ENCODE assay signal across 16 cellular contexts in the genomic region with DNA sequence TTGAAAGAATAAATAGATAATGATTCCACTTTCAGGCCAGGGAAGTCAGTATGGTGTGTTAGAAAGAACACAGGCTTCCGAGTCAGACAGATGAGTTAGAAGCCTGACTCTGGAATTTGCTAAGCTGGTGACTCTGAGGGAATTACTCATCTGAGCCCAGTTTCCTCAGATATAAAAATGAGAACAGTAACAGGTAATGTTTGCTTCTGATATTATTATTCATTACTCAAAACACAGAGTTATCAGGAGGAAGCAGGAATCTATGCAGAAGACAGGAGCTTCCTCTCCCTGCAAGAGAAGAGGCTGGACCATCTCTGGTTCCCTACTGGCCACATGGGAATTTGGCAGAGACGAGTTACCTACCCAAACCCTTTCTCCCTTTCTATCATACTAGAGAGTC.
A peak's percentile ranks its signal among the peaks of the same experiment; 100 is the strongest.
DNase-seq lines count a peak whose midpoint lies in the region; ATAC-seq and TF ChIP-seq lines count a peak whose summit lies in the region.
"Had no signal": no experiment of that assay in that cellular context is flagged by ENCODE, and none has a peak within 500 bp of the region (broad histone marks: within the 10 kb centered on the region; RNA-seq: fewer than 3 reads in every experiment).

No MANE protein-coding gene starts in this region.

- H3K9ac ChIP-seq in GM23248: no peak overlapping the region

- no peaks in the 10 kb centered on the region for H3K27me3 Mint-ChIP-seq in activated CD8-positive, alpha-beta T cell treated with anti-CD3 and anti-CD28 coated beads, Interleukin-2, amount 10 ng/mL, durations not matched to agents 7 days and 5 days (ENCODE audit: low read depth)
- H3K27me3 Mint-ChIP-seq: B cell; CD4-positive, alpha-beta T cell had no signal

- TF ChIP-seq CTCF in epithelial cell of esophagus (IDR thresholded peaks at IDR 0.05; ENCODE audit: insufficient read depth, low read depth, low read length, missing control alignments): no peak

- H3K9me2 ChIP-seq in GM23248 (ENCODE audit: insufficient read depth): no peaks in the 10 kb centered on the region

- H3K36me3 ChIP-seq in GM23248 (ENCODE audit: low read depth): 0 out of 2 replicates have a peak, but pooled peaks cover 4% of the 10 kb centered on the region
- H3K36me3 ChIP-seq: HAP-1 had no signal

- no peaks in the 10 kb centered on the region for H3K4me1 Mint-ChIP-seq in activated CD8-positive, alpha-beta T cell treated with anti-CD3 and anti-CD28 coated beads, Interleukin-2, amount 10 ng/mL, durations not matched to agents 7 days and 5 days (ENCODE audit: low read depth)
- H3K4me1 Mint-ChIP-seq: B cell had no signal

- in situ Hi-C loops in GM23248 (cut with MboI): no loop called here

- no peak overlapping the region for H2AFZ ChIP-seq in GM23248

- H3K9me3 ChIP-seq in GM23248 (ENCODE audit: low read depth): no peaks in the 10 kb centered on the region
- H3K9me3 ChIP-seq: HAP-1 had no signal

- ATAC-seq in activated CD8-positive, alpha-beta T cell treated with anti-CD3 and anti-CD28 coated beads, Interleukin-2, amount 10 ng/mL, durations not matched to agents 7 days and 5 days: no peak

- H3K4me2 ChIP-seq in GM23248 (ENCODE audit: unreplicated experiment): no peak overlapping the region

- no peak overlapping the region for H3K27ac ChIP-seq in GM23248

- no peaks in the 10 kb centered on the region for H3K27me3 ChIP-seq in GM23248 (replicated peaks; ENCODE audit: insufficient read depth)

- no peaks in the 10 kb centered on the region for H4K20me1 ChIP-seq in GM23248 (ENCODE audit: insufficient read depth)

- whole genome bisulfite sequencing in GM23248 (ENCODE audit: low coverage in 1 of 2, low lambda C conversion rate in 2 of 2, missing lambda C conversion rate in 2 of 2), 2 experiments: 56 to 73% methylated on average over 2 of the region's 2 CpGs

- DNase-seq in GM23248 (peak; percentile 36), amniotic epithelial cell (ENCODE audit: low read depth) (peak; percentile 6), epithelial cell of esophagus (ENCODE audit: low read depth) (peak; percentile 18), kidney tubule cell (ENCODE audit: low spot score) (peak; percentile 42), NCI-H1930 (lab: John Stamatoyannopoulos, UW) (no peak), NCI-H1048 (lab: John Stamatoyannopoulos, UW) (no peak)
- no peak for DNase-seq in activated CD8-positive, alpha-beta T cell treated with anti-CD3 and anti-CD28 coated beads, Interleukin-2, amount 10 ng/mL, durations not matched to agents 7 days and 5 days
- no peak for DNase-seq in activated T-cell treated with anti-CD3 and anti-CD28 coated beads, Interleukin-2, amount 50 U/mL, for 1 hour
- DNase-seq: C1 segment of cervical spinal cord; Calu3; CD4-positive, alpha-beta T cell; DMS79; EL; GDM1 had no signal

- H3K79me2 ChIP-seq in GM23248 (ENCODE audit: insufficient read depth): no peaks in the 10 kb centered on the region

- H3K4me3 ChIP-seq in GM23248 (no peak overlapping the region), epithelial cell of esophagus (ENCODE audit: low read length) (no peak overlapping the region)
- H3K4me3 ChIP-seq: HAP-1 had no signal

- CTCF ChIA-PET in activated CD8-positive, alpha-beta T cell treated with anti-CD3 and anti-CD28 coated beads, Interleukin-2, amount 10 ng/mL, durations not matched to agents 7 days and 5 days (lab: Charles Lee): no interaction called here

- H3K9me3 Mint-ChIP-seq in activated CD8-positive, alpha-beta T cell treated with anti-CD3 and anti-CD28 coated beads, Interleukin-2, amount 10 ng/mL, durations not matched to agents 7 days and 5 days (ENCODE audit: insufficient read depth): no peaks in the 10 kb centered on the region

- no peaks in the 10 kb centered on the region for H3K4me1 ChIP-seq in GM23248 (ENCODE audit: insufficient read depth)
- H3K4me1 ChIP-seq: HAP-1 had no signal

- no peak overlapping the region for H3K4me3 Mint-ChIP-seq in activated CD8-positive, alpha-beta T cell treated with anti-CD3 and anti-CD28 coated beads, Interleukin-2, amount 10 ng/mL, durations not matched to agents 7 days and 5 days
- H3K4me3 Mint-ChIP-seq: B cell; CD4-positive, alpha-beta T cell had no signal

- no peak overlapping the region for H3K27ac Mint-ChIP-seq in activated CD8-positive, alpha-beta T cell treated with anti-CD3 and anti-CD28 coated beads, Interleukin-2, amount 10 ng/mL, durations not matched to agents 7 days and 5 days
- H3K27ac Mint-ChIP-seq: B cell; CD4-positive, alpha-beta T cell had no signal

- POLR2A ChIA-PET in activated CD8-positive, alpha-beta T cell treated with anti-CD3 and anti-CD28 coated beads, Interleukin-2, amount 10 ng/mL, durations not matched to agents 7 days and 5 days (lab: Charles Lee): no interaction called here

- no peaks in the 10 kb centered on the region for H3F3A ChIP-seq in GM23248 (ENCODE audit: insufficient read depth)

- H3K36me3 Mint-ChIP-seq in activated CD8-positive, alpha-beta T cell treated with anti-CD3 and anti-CD28 coated beads, Interleukin-2, amount 10 ng/mL, durations not matched to agents 7 days and 5 days (ENCODE audit: low read depth): no peaks in the 10 kb centered on the region

Comparison
In these comparisons a context has a peak if more than half of its experiments do, and no peak if none do; other contexts are left out.
1. DNase-seq: peak in GM23248 (single experiment), amniotic epithelial cell (single experiment), epithelial cell of esophagus (single experiment) and kidney tubule cell (single experiment); none in activated CD8-positive, alpha-beta T cell treated with anti-CD3 and anti-CD28 coated beads, Interleukin-2, amount 10 ng/mL, durations not matched to agents 7 days and 5 days (single experiment), NCI-H1930 (0 of 2), activated T-cell treated with anti-CD3 and anti-CD28 coated beads, Interleukin-2, amount 50 U/mL, for 1 hour (single experiment) and NCI-H1048 (single experiment).